In genomic region chr1:204775546-204775945, GRCh38 we compare ENCODE assay signal across 1 cellular context.
TF ChIP-seq lines count a peak whose summit lies in the region.

No MANE protein-coding gene starts in this region.

TF ChIP-seq in GM23338, 12 proteins besides CTCF, POLR2A, EP300 and RAD21 (continued from another document):
- TF ChIP-seq ZNF462 (CRISPR knock-in tag; IDR thresholded peaks at IDR 0.05) (no peak), ZNF114 (CRISPR knock-in tag; IDR thresholded peaks at IDR 0.05) (no peak)
